In the genomic region with DNA sequence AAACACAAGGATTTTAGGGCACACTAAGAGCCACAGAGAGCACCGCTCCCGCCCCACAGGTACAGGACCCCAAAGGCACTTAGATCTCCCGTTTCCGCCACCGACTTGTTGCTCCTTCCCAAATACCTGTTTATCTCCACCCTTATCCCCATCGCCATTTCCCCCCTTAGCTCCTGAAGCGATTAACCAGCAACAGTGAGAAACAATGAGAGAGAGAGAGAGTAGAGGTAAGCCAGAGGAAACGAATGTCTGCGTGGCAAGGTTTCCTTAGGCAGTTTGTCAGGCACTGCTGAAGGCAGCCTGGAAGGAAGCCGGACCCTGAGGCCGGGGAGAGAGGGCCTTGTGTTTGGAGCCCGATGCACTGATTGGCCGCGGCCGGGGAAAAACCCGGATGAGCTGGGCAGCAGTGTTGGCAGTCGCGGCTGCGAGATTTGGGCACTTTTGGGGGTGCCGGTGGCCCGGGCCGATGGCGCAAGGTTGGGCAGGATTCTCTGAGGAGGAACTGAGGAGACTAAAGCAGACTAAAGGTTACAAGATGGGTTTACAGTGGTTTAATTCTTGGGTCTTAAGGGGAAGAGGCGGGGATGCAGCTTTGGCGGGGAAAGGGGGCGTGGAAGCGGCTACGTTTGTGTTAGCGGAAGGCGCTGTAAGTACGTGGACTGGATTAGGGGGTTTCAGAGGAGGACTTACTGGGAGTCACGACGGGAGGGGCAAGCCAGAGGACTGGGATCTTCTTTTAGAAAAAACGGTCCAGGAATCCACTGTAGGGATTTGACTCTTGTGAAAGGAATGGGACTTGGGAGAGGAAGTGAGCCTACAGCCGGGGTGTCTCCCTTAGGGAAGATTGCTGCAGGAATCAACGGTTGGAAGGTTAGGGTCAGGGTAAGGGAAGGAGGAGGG, we compare ENCODE assay signal across 1 cellular context.
TF ChIP-seq lines count a peak whose summit lies in the region.

A gene with protein sequence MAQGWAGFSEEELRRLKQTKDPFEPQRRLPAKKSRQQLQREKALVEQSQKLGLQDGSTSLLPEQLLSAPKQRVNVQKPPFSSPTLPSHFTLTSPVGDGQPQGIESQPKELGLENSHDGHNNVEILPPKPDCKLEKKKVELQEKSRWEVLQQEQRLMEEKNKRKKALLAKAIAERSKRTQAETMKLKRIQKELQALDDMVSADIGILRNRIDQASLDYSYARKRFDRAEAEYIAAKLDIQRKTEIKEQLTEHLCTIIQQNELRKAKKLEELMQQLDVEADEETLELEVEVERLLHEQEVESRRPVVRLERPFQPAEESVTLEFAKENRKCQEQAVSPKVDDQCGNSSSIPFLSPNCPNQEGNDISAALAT (plus strand): TSS at position 409 of the 900 bp plus-strand sequence. CDS start 58 bp downstream, at position 467.

TF ChIP-seq in H1, 55 proteins besides CTCF, POLR2A, EP300 and RAD21:
- TF ChIP-seq POU5F1 (IDR thresholded peaks at IDR 0.05; ENCODE audit: low read depth, low read length) (no peak), ASH2L (IDR thresholded peaks at IDR 0.05; ENCODE audit: low read length) (peak; percentile 84), EZH2 (IDR thresholded peaks at IDR 0.05; ENCODE audit: low read depth, low read length, severe bottlenecking) (no peak), BCL11A (IDR thresholded peaks at IDR 0.05; ENCODE audit: low read depth in 2 of 2, low read length in 2 of 2) (no peak), SP4 (IDR thresholded peaks at IDR 0.05; ENCODE audit: low read length) (peak; percentile 98), GTF2F1 (IDR thresholded peaks at IDR 0.05; ENCODE audit: borderline replicate concordance, low read depth, low read length) (peak; percentile 27; the same call in 1 of the 2 replicates), TAF1 (IDR thresholded peaks at IDR 0.05; ENCODE audit: low read depth, low read length) (peak; percentile 92), KDM4A (IDR thresholded peaks at IDR 0.05; ENCODE audit: low read depth, low read length, severe bottlenecking) (peak; percentile 72), SP1 (IDR thresholded peaks at IDR 0.05; ENCODE audit: low read depth, low read length) (peak; percentile 85), TAF7 (optimal IDR thresholded peaks at IDR 0.05; ENCODE audit: borderline replicate concordance, low read depth, low read length) (peak; percentile 90), SAP30 (IDR thresholded peaks at IDR 0.05; ENCODE audit: insufficient read depth, insufficient replicate concordance, low read length) (no peak), PHF8 (conservative IDR thresholded peaks at IDR 0.05; ENCODE audit: low read depth, low read length) (peak; percentile 87), TBP (IDR thresholded peaks at IDR 0.05; ENCODE audit: low read depth, low read length) (peak; percentile 81), SIN3A (conservative IDR thresholded peaks at IDR 0.05 in 1 of 2, IDR thresholded peaks at IDR 0.05 in 1 of 2; ENCODE audit: low read depth in 1 of 2, low read length in 2 of 2) (peak; percentile 58 to 64; a peak in 2 of 4 replicates), POLR2AphosphoS5 (IDR thresholded peaks at IDR 0.05; ENCODE audit: low read depth, low read length) (peak; percentile 88)
- TF ChIP-seq, protein P1, sequence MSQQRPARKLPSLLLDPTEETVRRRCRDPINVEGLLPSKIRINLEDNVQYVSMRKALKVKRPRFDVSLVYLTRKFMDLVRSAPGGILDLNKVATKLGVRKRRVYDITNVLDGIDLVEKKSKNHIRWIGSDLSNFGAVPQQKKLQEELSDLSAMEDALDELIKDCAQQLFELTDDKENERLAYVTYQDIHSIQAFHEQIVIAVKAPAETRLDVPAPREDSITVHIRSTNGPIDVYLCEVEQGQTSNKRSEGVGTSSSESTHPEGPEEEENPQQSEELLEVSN (IDR thresholded peaks at IDR 0.05) = peak; percentile 45
- TF ChIP-seq, protein P2, sequence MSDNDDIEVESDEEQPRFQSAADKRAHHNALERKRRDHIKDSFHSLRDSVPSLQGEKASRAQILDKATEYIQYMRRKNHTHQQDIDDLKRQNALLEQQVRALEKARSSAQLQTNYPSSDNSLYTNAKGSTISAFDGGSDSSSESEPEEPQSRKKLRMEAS (IDR thresholded peaks at IDR 0.05) = peak; percentile 62; the same call in 1 of the 2 replicates
- TF ChIP-seq, protein P3, sequence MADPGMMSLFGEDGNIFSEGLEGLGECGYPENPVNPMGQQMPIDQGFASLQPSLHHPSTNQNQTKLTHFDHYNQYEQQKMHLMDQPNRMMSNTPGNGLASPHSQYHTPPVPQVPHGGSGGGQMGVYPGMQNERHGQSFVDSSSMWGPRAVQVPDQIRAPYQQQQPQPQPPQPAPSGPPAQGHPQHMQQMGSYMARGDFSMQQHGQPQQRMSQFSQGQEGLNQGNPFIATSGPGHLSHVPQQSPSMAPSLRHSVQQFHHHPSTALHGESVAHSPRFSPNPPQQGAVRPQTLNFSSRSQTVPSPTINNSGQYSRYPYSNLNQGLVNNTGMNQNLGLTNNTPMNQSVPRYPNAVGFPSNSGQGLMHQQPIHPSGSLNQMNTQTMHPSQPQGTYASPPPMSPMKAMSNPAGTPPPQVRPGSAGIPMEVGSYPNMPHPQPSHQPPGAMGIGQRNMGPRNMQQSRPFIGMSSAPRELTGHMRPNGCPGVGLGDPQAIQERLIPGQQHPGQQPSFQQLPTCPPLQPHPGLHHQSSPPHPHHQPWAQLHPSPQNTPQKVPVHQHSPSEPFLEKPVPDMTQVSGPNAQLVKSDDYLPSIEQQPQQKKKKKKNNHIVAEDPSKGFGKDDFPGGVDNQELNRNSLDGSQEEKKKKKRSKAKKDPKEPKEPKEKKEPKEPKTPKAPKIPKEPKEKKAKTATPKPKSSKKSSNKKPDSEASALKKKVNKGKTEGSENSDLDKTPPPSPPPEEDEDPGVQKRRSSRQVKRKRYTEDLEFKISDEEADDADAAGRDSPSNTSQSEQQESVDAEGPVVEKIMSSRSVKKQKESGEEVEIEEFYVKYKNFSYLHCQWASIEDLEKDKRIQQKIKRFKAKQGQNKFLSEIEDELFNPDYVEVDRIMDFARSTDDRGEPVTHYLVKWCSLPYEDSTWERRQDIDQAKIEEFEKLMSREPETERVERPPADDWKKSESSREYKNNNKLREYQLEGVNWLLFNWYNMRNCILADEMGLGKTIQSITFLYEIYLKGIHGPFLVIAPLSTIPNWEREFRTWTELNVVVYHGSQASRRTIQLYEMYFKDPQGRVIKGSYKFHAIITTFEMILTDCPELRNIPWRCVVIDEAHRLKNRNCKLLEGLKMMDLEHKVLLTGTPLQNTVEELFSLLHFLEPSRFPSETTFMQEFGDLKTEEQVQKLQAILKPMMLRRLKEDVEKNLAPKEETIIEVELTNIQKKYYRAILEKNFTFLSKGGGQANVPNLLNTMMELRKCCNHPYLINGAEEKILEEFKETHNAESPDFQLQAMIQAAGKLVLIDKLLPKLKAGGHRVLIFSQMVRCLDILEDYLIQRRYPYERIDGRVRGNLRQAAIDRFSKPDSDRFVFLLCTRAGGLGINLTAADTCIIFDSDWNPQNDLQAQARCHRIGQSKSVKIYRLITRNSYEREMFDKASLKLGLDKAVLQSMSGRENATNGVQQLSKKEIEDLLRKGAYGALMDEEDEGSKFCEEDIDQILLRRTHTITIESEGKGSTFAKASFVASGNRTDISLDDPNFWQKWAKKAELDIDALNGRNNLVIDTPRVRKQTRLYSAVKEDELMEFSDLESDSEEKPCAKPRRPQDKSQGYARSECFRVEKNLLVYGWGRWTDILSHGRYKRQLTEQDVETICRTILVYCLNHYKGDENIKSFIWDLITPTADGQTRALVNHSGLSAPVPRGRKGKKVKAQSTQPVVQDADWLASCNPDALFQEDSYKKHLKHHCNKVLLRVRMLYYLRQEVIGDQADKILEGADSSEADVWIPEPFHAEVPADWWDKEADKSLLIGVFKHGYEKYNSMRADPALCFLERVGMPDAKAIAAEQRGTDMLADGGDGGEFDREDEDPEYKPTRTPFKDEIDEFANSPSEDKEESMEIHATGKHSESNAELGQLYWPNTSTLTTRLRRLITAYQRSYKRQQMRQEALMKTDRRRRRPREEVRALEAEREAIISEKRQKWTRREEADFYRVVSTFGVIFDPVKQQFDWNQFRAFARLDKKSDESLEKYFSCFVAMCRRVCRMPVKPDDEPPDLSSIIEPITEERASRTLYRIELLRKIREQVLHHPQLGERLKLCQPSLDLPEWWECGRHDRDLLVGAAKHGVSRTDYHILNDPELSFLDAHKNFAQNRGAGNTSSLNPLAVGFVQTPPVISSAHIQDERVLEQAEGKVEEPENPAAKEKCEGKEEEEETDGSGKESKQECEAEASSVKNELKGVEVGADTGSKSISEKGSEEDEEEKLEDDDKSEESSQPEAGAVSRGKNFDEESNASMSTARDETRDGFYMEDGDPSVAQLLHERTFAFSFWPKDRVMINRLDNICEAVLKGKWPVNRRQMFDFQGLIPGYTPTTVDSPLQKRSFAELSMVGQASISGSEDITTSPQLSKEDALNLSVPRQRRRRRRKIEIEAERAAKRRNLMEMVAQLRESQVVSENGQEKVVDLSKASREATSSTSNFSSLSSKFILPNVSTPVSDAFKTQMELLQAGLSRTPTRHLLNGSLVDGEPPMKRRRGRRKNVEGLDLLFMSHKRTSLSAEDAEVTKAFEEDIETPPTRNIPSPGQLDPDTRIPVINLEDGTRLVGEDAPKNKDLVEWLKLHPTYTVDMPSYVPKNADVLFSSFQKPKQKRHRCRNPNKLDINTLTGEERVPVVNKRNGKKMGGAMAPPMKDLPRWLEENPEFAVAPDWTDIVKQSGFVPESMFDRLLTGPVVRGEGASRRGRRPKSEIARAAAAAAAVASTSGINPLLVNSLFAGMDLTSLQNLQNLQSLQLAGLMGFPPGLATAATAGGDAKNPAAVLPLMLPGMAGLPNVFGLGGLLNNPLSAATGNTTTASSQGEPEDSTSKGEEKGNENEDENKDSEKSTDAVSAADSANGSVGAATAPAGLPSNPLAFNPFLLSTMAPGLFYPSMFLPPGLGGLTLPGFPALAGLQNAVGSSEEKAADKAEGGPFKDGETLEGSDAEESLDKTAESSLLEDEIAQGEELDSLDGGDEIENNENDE (IDR thresholded peaks at IDR 0.05; ENCODE audit: insufficient replicate concordance, low read length) = no peak
